20 cellular contexts compared by ENCODE assay signal in the genomic region with DNA sequence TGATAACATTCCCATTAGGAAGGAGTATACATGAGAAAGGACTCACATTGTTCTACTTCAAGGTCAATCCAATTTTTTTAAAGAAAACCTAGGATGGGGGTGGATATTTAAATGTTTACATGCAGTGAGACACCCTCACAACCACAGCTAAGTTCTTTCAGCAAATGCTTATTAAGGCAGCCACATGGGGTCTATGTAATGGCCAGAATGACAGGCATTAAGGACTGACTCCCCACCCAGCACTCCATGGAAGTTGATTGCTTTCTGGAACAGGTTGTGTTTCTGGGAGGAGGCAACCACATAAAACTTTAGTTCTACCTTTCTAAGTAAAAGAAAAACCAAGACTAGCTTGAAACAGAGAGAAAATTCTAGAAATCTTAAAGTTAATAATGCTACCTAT.
"Had no signal": no experiment of that assay in that cellular context is flagged by ENCODE, and none has a peak within 500 bp of the region (broad histone marks: within the 10 kb centered on the region; RNA-seq: fewer than 3 reads in every experiment).

No MANE protein-coding gene starts in this region.

- ATAC-seq: left cardiac atrium; left lung; naive thymus-derived CD4-positive, alpha-beta T cell; pancreas; right lobe of liver; stimulated activated naive B cell treated with anti-CD40 and anti-IgM and Interleukin-4, amounts not matched to agents 10 μg/mL and 1 μg/mL and 100 μg/mL, for 72 hours had no signal

- H3K27ac Mint-ChIP-seq: naive thymus-derived CD4-positive, alpha-beta T cell; nephron; stimulated activated naive B cell treated with anti-CD40 and anti-IgM and Interleukin-4, amounts not matched to agents 10 μg/mL and 1 μg/mL and 100 μg/mL, for 72 hours; stimulated activated naive CD8-positive, alpha-beta T cell treated with anti-CD3 and anti-CD28 coated beads, Interleukin-15, Interleukin-2, amounts not matched to agents 100 ng/mL and 50 ng/mL, for 24 hours had no signal

- H3K4me3 ChIP-seq: dorsolateral prefrontal cortex, left lung, pancreas, right lobe of liver, thoracic aorta, tibial nerve, upper lobe of left lung had no signal

- H3K9me3 Mint-ChIP-seq: nephron had no signal

- H3K27me3 ChIP-seq: dorsolateral prefrontal cortex, left lung, pancreas, right lobe of liver, tibial nerve, upper lobe of left lung had no signal

- H3K4me3 Mint-ChIP-seq: naive thymus-derived CD4-positive, alpha-beta T cell; nephron; stimulated activated naive B cell treated with anti-CD40 and anti-IgM and Interleukin-4, amounts not matched to agents 10 μg/mL and 1 μg/mL and 100 μg/mL, for 72 hours; stimulated activated naive CD8-positive, alpha-beta T cell treated with anti-CD3 and anti-CD28 coated beads, Interleukin-15, Interleukin-2, amounts not matched to agents 100 ng/mL and 50 ng/mL, for 24 hours had no signal

- H3K36me3 Mint-ChIP-seq: naive thymus-derived CD4-positive, alpha-beta T cell; stimulated activated naive B cell treated with anti-CD40 and anti-IgM and Interleukin-4, amounts not matched to agents 10 μg/mL and 1 μg/mL and 100 μg/mL, for 72 hours had no signal

- H3K4me1 Mint-ChIP-seq: naive thymus-derived CD4-positive, alpha-beta T cell; stimulated activated naive B cell treated with anti-CD40 and anti-IgM and Interleukin-4, amounts not matched to agents 10 μg/mL and 1 μg/mL and 100 μg/mL, for 72 hours had no signal

- H3K36me3 ChIP-seq: left lung, pancreas, right lobe of liver, thoracic aorta, tibial nerve, upper lobe of left lung had no signal

- H3K27me3 Mint-ChIP-seq: naive thymus-derived CD4-positive, alpha-beta T cell; stimulated activated naive B cell treated with anti-CD40 and anti-IgM and Interleukin-4, amounts not matched to agents 10 μg/mL and 1 μg/mL and 100 μg/mL, for 72 hours; stimulated activated naive CD8-positive, alpha-beta T cell treated with anti-CD3 and anti-CD28 coated beads, Interleukin-15, Interleukin-2, amounts not matched to agents 100 ng/mL and 50 ng/mL, for 24 hours had no signal

- DNase-seq: dorsolateral prefrontal cortex; effector CD4-positive, alpha-beta T cell; hypothalamus; left cardiac atrium; left lung; mesenchymal stem cell; midbrain; naive thymus-derived CD4-positive, alpha-beta T cell; occipital lobe; pancreas; right lobe of liver; small intestine; stimulated activated CD4-positive, alpha-beta T cell treated with anti-CD3 and anti-CD28 coated beads, Interleukin-15, amount 100 ng/mL, for 24 hours; stimulated activated CD4-positive, alpha-beta T cell treated with anti-CD3 and anti-CD28 coated beads, Interleukin-2, amount 100 ng/mL, for 48 hours; stimulated activated naive B cell treated with anti-CD40 and anti-IgM and Interleukin-4, amounts not matched to agents 10 μg/mL and 1 μg/mL and 100 μg/mL, for 72 hours; upper lobe of left lung had no signal
